8 cellular contexts compared by ENCODE assay signal in the genomic region with DNA sequence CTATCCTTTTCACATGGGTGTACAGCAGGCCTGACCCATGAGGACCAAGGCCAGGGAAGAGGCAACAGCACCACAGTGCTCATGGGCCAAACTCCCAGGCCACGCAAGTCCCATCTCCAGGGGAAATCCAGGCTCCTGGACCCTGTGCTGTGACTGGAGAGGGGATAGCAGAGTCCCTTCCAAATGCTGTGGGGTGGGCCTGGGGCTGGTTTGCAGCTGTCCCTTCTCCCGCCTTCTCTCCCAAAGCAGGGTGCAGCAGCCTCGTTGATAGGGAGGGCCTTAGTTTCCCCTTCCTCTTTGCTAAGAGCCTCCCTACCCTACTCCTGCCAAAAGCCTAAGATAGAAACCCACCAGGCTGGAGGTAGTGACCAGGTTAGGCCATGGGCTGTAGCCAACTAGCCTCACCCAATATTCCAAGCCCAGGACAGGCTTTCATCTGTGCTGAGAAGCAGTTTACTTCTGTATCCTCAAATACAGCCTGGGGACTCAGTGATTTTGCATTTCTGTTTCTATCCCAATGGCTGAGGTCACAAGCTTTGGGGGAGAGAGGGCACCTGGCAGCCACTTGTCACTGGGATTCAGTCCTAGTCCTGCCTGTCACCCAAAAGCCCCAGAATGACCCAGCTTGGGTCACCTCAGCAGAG. TPM values are rescaled to one million over a fixed set of nuclear protein-coding genes. Genes with fewer than 3 reads are reported as not detected.
DNase-seq lines count a peak whose midpoint lies in the region; ATAC-seq and TF ChIP-seq lines count a peak whose summit lies in the region.
"Had no signal": no experiment of that assay in that cellular context is flagged by ENCODE, and none has a peak within 500 bp of the region (broad histone marks: within the 10 kb centered on the region; RNA-seq: fewer than 3 reads in every experiment).

No MANE protein-coding gene starts in this region.

- H3K4me2 ChIP-seq in HCT116 (ENCODE audit: low read length): peak overlapping the region; percentile 85

- no peak overlapping the region for H2AFZ ChIP-seq in HCT116 (ENCODE audit: low read depth, low read length, poor library complexity, severe bottlenecking)

- no peaks in the 10 kb centered on the region for H3K9me2 ChIP-seq in HCT116 (ENCODE audit: insufficient read depth)

- no peaks in the 10 kb centered on the region for H3K9me3 Mint-ChIP-seq in activated CD4-positive, alpha-beta memory T cell treated with anti-CD3 and anti-CD28 coated beads for 36 hours
- peaks cover 5% of the 10 kb centered on the region for H3K9me3 Mint-ChIP-seq in glutamatergic neuron (ENCODE audit: unreplicated experiment)
- no peaks in the 10 kb centered on the region for H3K9me3 Mint-ChIP-seq in stimulated activated effector memory CD8-positive, alpha-beta T cell treated with anti-CD3 and anti-CD28 coated beads, Interleukin-12 subunit alpha, Interleukin-12 subunit beta, amount 100 ng/mL, for 72 hours

- H3K4me3 ChIP-seq in HCT116 (replicated peaks in 1 of 2; ENCODE audit: low read depth in 1 of 2, low read length in 2 of 2): peak overlapping the region; percentile 74 to 76

- H3K27me3 ChIP-seq in HCT116 (ENCODE audit: insufficient read depth, low read length): no peaks in the 10 kb centered on the region

- no peaks in the 10 kb centered on the region for H3K27me3 Mint-ChIP-seq in activated CD4-positive, alpha-beta memory T cell treated with anti-CD3 and anti-CD28 coated beads for 36 hours
- H3K27me3 Mint-ChIP-seq in glutamatergic neuron (ENCODE audit: unreplicated experiment): peaks cover 15% of the 10 kb centered on the region

- intact Hi-C loops in HCT116 (cut with micrococcal nuclease): no loop called here
- intact Hi-C loops in activated CD4-positive, alpha-beta memory T cell treated with anti-CD3 and anti-CD28 coated beads for 36 hours (cut with micrococcal nuclease): no loop called here

- no peak for TF ChIP-seq POLR2A in HCT116 (IDR thresholded peaks at IDR 0.05; ENCODE audit: borderline replicate concordance, extremely low read depth, insufficient read depth, insufficient read length)

- POLR2A ChIA-PET in HCT116 (lab: Charles Lee): no interaction called here
- POLR2A ChIA-PET in activated CD4-positive, alpha-beta memory T cell treated with anti-CD3 and anti-CD28 coated beads for 36 hours (lab: Charles Lee): interaction anchor here (1.6 kb wide), 1 partner anchor 23 kb away, joined by 6 read pairs; no protein-coding TSS in a partner anchor

- peaks cover 12 to 30% of the 10 kb centered on the region in 2 experiments for H3K4me1 ChIP-seq in HCT116 (ENCODE audit: control insufficient read depth in 1 of 2, insufficient read depth in 2 of 2, low read length in 2 of 2)

- H3K4me1 Mint-ChIP-seq in activated CD4-positive, alpha-beta memory T cell treated with anti-CD3 and anti-CD28 coated beads for 36 hours (ENCODE audit: low read depth): peaks cover 29% of the 10 kb centered on the region
- H3K4me1 Mint-ChIP-seq in glutamatergic neuron (ENCODE audit: low read depth, unreplicated experiment): no peaks in the 10 kb centered on the region
- peaks cover 53% of the 10 kb centered on the region for H3K4me1 Mint-ChIP-seq in stimulated activated effector memory CD8-positive, alpha-beta T cell treated with anti-CD3 and anti-CD28 coated beads, Interleukin-12 subunit alpha, Interleukin-12 subunit beta, amount 100 ng/mL, for 72 hours

- no peaks in the 10 kb centered on the region for H3K9me3 ChIP-seq in HCT116 (ENCODE audit: control insufficient read depth in 1 of 2, insufficient read depth in 1 of 2, low read depth in 1 of 2, low read length in 2 of 2)

- peak overlapping the region; percentile 82 for H3K27ac Mint-ChIP-seq in activated CD4-positive, alpha-beta memory T cell treated with anti-CD3 and anti-CD28 coated beads for 36 hours
- no peak overlapping the region for H3K27ac Mint-ChIP-seq in glutamatergic neuron (ENCODE audit: unreplicated experiment)
- peak overlapping the region; percentile 93 for H3K27ac Mint-ChIP-seq in stimulated activated effector memory CD8-positive, alpha-beta T cell treated with anti-CD3 and anti-CD28 coated beads, Interleukin-12 subunit alpha, Interleukin-12 subunit beta, amount 100 ng/mL, for 72 hours

- H3K36me3 ChIP-seq in HCT116 (ENCODE audit: control insufficient read depth in 1 of 2, insufficient read depth in 2 of 2, low read length in 2 of 2): 0 out of 4 replicates have a peak, but pooled peaks cover 0 to 3% of the 10 kb centered on the region in 2 experiments

- BruUV-seq in HCT116 (replicated peaks; lab: Mats Ljungman, UMichigan): TSS peak; percentile 44

- H3K36me3 Mint-ChIP-seq in activated CD4-positive, alpha-beta memory T cell treated with anti-CD3 and anti-CD28 coated beads for 36 hours: peaks cover 7% of the 10 kb centered on the region
- no peaks in the 10 kb centered on the region for H3K36me3 Mint-ChIP-seq in glutamatergic neuron (ENCODE audit: unreplicated experiment)
- peaks cover 6% of the 10 kb centered on the region for H3K36me3 Mint-ChIP-seq in stimulated activated effector memory CD8-positive, alpha-beta T cell treated with anti-CD3 and anti-CD28 coated beads, Interleukin-12 subunit alpha, Interleukin-12 subunit beta, amount 100 ng/mL, for 72 hours

- CTCF ChIA-PET in HCT116 (lab: Charles Lee): no interaction called here
- CTCF ChIA-PET in activated CD4-positive, alpha-beta memory T cell treated with anti-CD3 and anti-CD28 coated beads for 36 hours (lab: Charles Lee): interaction anchor here (1.0 kb wide), 1 partner anchor 25 kb away, joined by 3 read pairs; no protein-coding TSS in a partner anchor

- DNase-seq in HCT116 (ENCODE audit: low read depth, low spot score) (no peak), glutamatergic neuron (peak; percentile 3), NCI-H1417 (lab: John Stamatoyannopoulos, UW) (no peak), hippocampal formation (lab: John Stamatoyannopoulos, UW) (no peak)
- DNase-seq in activated CD4-positive, alpha-beta memory T cell treated with anti-CD3 and anti-CD28 coated beads for 36 hours: no peak
- DNase-seq in stimulated activated effector memory CD8-positive, alpha-beta T cell treated with anti-CD3 and anti-CD28 coated beads, Interleukin-12 subunit alpha, Interleukin-12 subunit beta, amount 100 ng/mL, for 72 hours (ENCODE audit: low spot score in 2 of 2): no peak
- DNase-seq: NCI-H524 had no signal

- peak overlapping the region; percentile 74 for H3K4me3 Mint-ChIP-seq in activated CD4-positive, alpha-beta memory T cell treated with anti-CD3 and anti-CD28 coated beads for 36 hours
- no peak overlapping the region for H3K4me3 Mint-ChIP-seq in glutamatergic neuron (ENCODE audit: unreplicated experiment)
- H3K4me3 Mint-ChIP-seq in stimulated activated effector memory CD8-positive, alpha-beta T cell treated with anti-CD3 and anti-CD28 coated beads, Interleukin-12 subunit alpha, Interleukin-12 subunit beta, amount 100 ng/mL, for 72 hours: peak overlapping the region; percentile 80

- RAD21 ChIA-PET in HCT116 (lab: Charles Lee; ENCODE audit: low non-redundant PET in 1 of 2, low total read pairs in 2 of 2, uncharacterized antibody in 2 of 2, unreplicated experiment in 2 of 2): no interaction called here

- H3K79me2 ChIP-seq in HCT116 (ENCODE audit: insufficient read depth, low read length): peaks cover 30% of the 10 kb centered on the region; the same call in 1 of the 2 replicates

- peak overlapping the region; percentile 86 for H3K9ac ChIP-seq in HCT116 (ENCODE audit: low read length)

- peak overlapping the region; percentile 82 for H3K27ac ChIP-seq in HCT116 (ENCODE audit: low read depth, low read length)

- no peak for TF ChIP-seq CTCF in HCT116 (IDR thresholded peaks at IDR 0.05 in 2 of 3, conservative IDR thresholded peaks at IDR 0.05 in 1 of 3; ENCODE audit: borderline replicate concordance in 1 of 3, insufficient read depth in 1 of 3, low read depth in 2 of 3, low read length in 2 of 3)
- no peak for TF ChIP-seq CTCF in glutamatergic neuron (IDR thresholded peaks at IDR 0.05; ENCODE audit: partially characterized antibody, unreplicated experiment)

- ATAC-seq in HCT116: no peak
- no peak for ATAC-seq in stimulated activated effector memory CD8-positive, alpha-beta T cell treated with anti-CD3 and anti-CD28 coated beads, Interleukin-12 subunit alpha, Interleukin-12 subunit beta, amount 100 ng/mL, for 72 hours
- no peak for ATAC-seq in GM19467 (IDR thresholded peaks at IDR 0.05; ENCODE audit: unreplicated experiment)

- TF ChIP-seq RAD21 in HCT116 (IDR thresholded peaks at IDR 0.05; ENCODE audit: low read depth): no peak

- H4K20me1 ChIP-seq in HCT116 (ENCODE audit: insufficient read depth): no peaks in the 10 kb centered on the region

TF ChIP-seq in HCT116, 20 proteins besides CTCF, POLR2A, EP300 and RAD21 (continues in another document):
- TF ChIP-seq SIN3A (IDR thresholded peaks at IDR 0.05; ENCODE audit: low read depth) (no peak), CBX3 (IDR thresholded peaks at IDR 0.05; ENCODE audit: low read depth) (no peak), ZNF274 (IDR thresholded peaks at IDR 0.05; ENCODE audit: low read depth, low read length) (no peak), YY1 (IDR thresholded peaks at IDR 0.05; ENCODE audit: extremely low read depth, insufficient replicate concordance, low read depth, low read length) (no peak)
- TF ChIP-seq, protein P1, sequence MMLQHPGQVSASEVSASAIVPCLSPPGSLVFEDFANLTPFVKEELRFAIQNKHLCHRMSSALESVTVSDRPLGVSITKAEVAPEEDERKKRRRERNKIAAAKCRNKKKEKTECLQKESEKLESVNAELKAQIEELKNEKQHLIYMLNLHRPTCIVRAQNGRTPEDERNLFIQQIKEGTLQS (IDR thresholded peaks at IDR 0.05): no peak

RNA-seq across cellular contexts. Expression of gene CTSZ, which starts 1.4 kb away (rescaled TPM):
- total RNA-seq in HCT116 (2021; ENCODE audit: unreplicated experiment): 100 TPM
- 129 TPM in 2 replicates for polyA plus RNA-seq in HCT116 (2012)
- total RNA-seq in activated CD4-positive, alpha-beta memory T cell treated with anti-CD3 and anti-CD28 coated beads for 36 hours: 10 to 100 TPM; 32.9 to 34.8 TPM
- total RNA-seq in glutamatergic neuron (ENCODE audit: unreplicated experiment): 13.1 TPM

RNA-seq across cellular contexts. Expression of gene TUBB1, which starts 13.6 kb away (rescaled TPM):
- not detected for total RNA-seq in HCT116 (2021; ENCODE audit: unreplicated experiment)
- 0.05 and 0.10 TPM in 2 replicates for polyA plus RNA-seq in HCT116 (2012)
- total RNA-seq in activated CD4-positive, alpha-beta memory T cell treated with anti-CD3 and anti-CD28 coated beads for 36 hours: not detected
- not detected for total RNA-seq in glutamatergic neuron (ENCODE audit: unreplicated experiment)

RNA-seq across cellular contexts. Expression of gene NELFCD, which starts 24.6 kb away (rescaled TPM):
- total RNA-seq in HCT116 (2021; ENCODE audit: unreplicated experiment) (88.2 TPM), glutamatergic neuron (ENCODE audit: unreplicated experiment) (112 TPM)
- polyA plus RNA-seq in HCT116 (2012): 79.7 and 80.1 TPM in 2 replicates
- total RNA-seq in activated CD4-positive, alpha-beta memory T cell treated with anti-CD3 and anti-CD28 coated beads for 36 hours: 10 to 100 TPM; 80.5 to 92.3 TPM

RNA-seq across cellular contexts. Expression of gene ATP5F1E, which starts 26.5 kb away (rescaled TPM):
- 72.8 TPM for total RNA-seq in HCT116 (2021; ENCODE audit: unreplicated experiment)
- polyA plus RNA-seq in HCT116 (2012): 61.6 and 66.2 TPM in 2 replicates
- total RNA-seq in activated CD4-positive, alpha-beta memory T cell treated with anti-CD3 and anti-CD28 coated beads for 36 hours: 10 to 100 TPM; 82.2 to 90.4 TPM
- total RNA-seq in glutamatergic neuron (ENCODE audit: unreplicated experiment): 53.5 TPM

RNA-seq across cellular contexts. Expression of gene PRELID3B, which starts 36.9 kb away (rescaled TPM):
- total RNA-seq in HCT116 (2021; ENCODE audit: unreplicated experiment) (129 TPM), glutamatergic neuron (ENCODE audit: unreplicated experiment) (65.5 TPM)
- 110 and 112 TPM in 2 replicates for polyA plus RNA-seq in HCT116 (2012)
- 100 to 1,000 TPM; 148 to 151 TPM for total RNA-seq in activated CD4-positive, alpha-beta memory T cell treated with anti-CD3 and anti-CD28 coated beads for 36 hours
